Comparison of ENCODE assay signal across 23 cellular contexts in genomic region chr10:129032626-129033353, GRCh38.
"Had no signal": no experiment of that assay in that cellular context is flagged by ENCODE, and none has a peak within 500 bp of the region (broad histone marks: within the 10 kb centered on the region; RNA-seq: fewer than 3 reads in every experiment).

No MANE protein-coding gene starts in this region.

- H3K36me3 Mint-ChIP-seq: memory B cell; stimulated activated effector memory CD8-positive, alpha-beta T cell treated with anti-CD3 and anti-CD28 coated beads, Interleukin-12 subunit alpha, Interleukin-12 subunit beta, amount 100 ng/mL, for 72 hours had no signal

- H3K9me3 Mint-ChIP-seq: activated naive CD4-positive, alpha-beta T cell treated with anti-CD3 and anti-CD28 coated beads, Interleukin-2, amount 10 ng/mL, durations not matched to agents 7 days and 5 days; activated naive CD8-positive, alpha-beta T cell treated with anti-CD3 and anti-CD28 coated beads, Interleukin-2, amount 50 U/mL, for 24 hours; activated T-cell treated with anti-CD3 and anti-CD28 coated beads, Interleukin-2, amount 50 U/mL, for 4 hours; dendritic cell treated with granulocyte-macrophage colony-stimulating factor and Interleukin-4, amounts not matched to agents 40 ng/mL and 50 ng/mL, for 4 days; memory B cell; nephron progenitor cell; stimulated activated effector memory CD8-positive, alpha-beta T cell treated with anti-CD3 and anti-CD28 coated beads, Interleukin-12 subunit alpha, Interleukin-12 subunit beta, amount 100 ng/mL, for 72 hours; stimulated activated naive CD8-positive, alpha-beta T cell treated with anti-CD3 and anti-CD28 coated beads, Interleukin-15, amount 100 ng/mL, for 72 hours had no signal

- H3K4me1 ChIP-seq: right lobe of liver had no signal

- ATAC-seq: activated naive CD8-positive, alpha-beta T cell treated with anti-CD3 and anti-CD28 coated beads, Interleukin-2, amount 50 U/mL, for 24 hours; activated T-cell treated with anti-CD3 and anti-CD28 coated beads, Interleukin-2, amount 50 U/mL, for 4 hours; right lobe of liver; stimulated activated effector memory CD8-positive, alpha-beta T cell treated with anti-CD3 and anti-CD28 coated beads, Interleukin-12 subunit alpha, Interleukin-12 subunit beta, amount 100 ng/mL, for 72 hours; stimulated activated naive CD8-positive, alpha-beta T cell treated with anti-CD3 and anti-CD28 coated beads, Interleukin-15, amount 100 ng/mL, for 72 hours had no signal

- H3K27me3 ChIP-seq: right lobe of liver had no signal

- H3K4me3 ChIP-seq: cardiac muscle cell, right lobe of liver, skin epidermis, suprapubic skin, tibial nerve had no signal

- H3K27ac Mint-ChIP-seq: activated naive CD8-positive, alpha-beta T cell treated with anti-CD3 and anti-CD28 coated beads, Interleukin-2, amount 50 U/mL, for 24 hours; dendritic cell treated with granulocyte-macrophage colony-stimulating factor and Interleukin-4, amounts not matched to agents 40 ng/mL and 50 ng/mL, for 4 days; memory B cell; nephron progenitor cell; stimulated activated effector memory CD8-positive, alpha-beta T cell treated with anti-CD3 and anti-CD28 coated beads, Interleukin-12 subunit alpha, Interleukin-12 subunit beta, amount 100 ng/mL, for 72 hours; stimulated activated naive CD8-positive, alpha-beta T cell treated with anti-CD3 and anti-CD28 coated beads, Interleukin-15, amount 100 ng/mL, for 72 hours had no signal

- H3K4me3 Mint-ChIP-seq: activated naive CD4-positive, alpha-beta T cell treated with anti-CD3 and anti-CD28 coated beads, Interleukin-2, amount 10 ng/mL, durations not matched to agents 7 days and 5 days; activated naive CD8-positive, alpha-beta T cell treated with anti-CD3 and anti-CD28 coated beads, Interleukin-2, amount 50 U/mL, for 24 hours; activated T-cell treated with anti-CD3 and anti-CD28 coated beads, Interleukin-2, amount 50 U/mL, for 4 hours; dendritic cell treated with granulocyte-macrophage colony-stimulating factor and Interleukin-4, amounts not matched to agents 40 ng/mL and 50 ng/mL, for 4 days; memory B cell; nephron progenitor cell; stimulated activated effector memory CD8-positive, alpha-beta T cell treated with anti-CD3 and anti-CD28 coated beads, Interleukin-12 subunit alpha, Interleukin-12 subunit beta, amount 100 ng/mL, for 72 hours had no signal

- H3K27ac ChIP-seq: cardiac muscle cell, right lobe of liver, skin epidermis, suprapubic skin, tibial nerve had no signal

- H3K4me1 Mint-ChIP-seq: memory B cell had no signal

- DNase-seq: activated CD4-positive, alpha-beta T cell treated with anti-CD3 and anti-CD28 coated beads for 1 hour; activated CD4-positive, alpha-beta T cell treated with anti-CD3 and anti-CD28 coated beads, Interleukin-2, amount 50 U/mL, for 4 hours; activated CD8-positive, alpha-beta memory T cell treated with anti-CD3 and anti-CD28 coated beads for 24 hours; activated CD8-positive, alpha-beta memory T cell treated with anti-CD3 and anti-CD28 coated beads, Interleukin-2, amount 50 U/mL, for 4 hours; activated effector memory CD4-positive, alpha-beta T cell treated with anti-CD3 and anti-CD28 coated beads, Interleukin-2, amount 50 U/mL, for 16 hours; activated naive CD4-positive, alpha-beta T cell treated with anti-CD3 and anti-CD28 coated beads, Interleukin-2, amount 10 ng/mL, durations not matched to agents 7 days and 5 days; activated naive CD8-positive, alpha-beta T cell treated with anti-CD3 and anti-CD28 coated beads, Interleukin-2, amount 50 U/mL, for 24 hours; activated T-cell treated with anti-CD3 and anti-CD28 coated beads, Interleukin-2, amount 50 U/mL, for 4 hours; effector CD4-positive, alpha-beta T cell; hippocampal formation; nephron progenitor cell; occipital lobe; right lobe of liver; stimulated activated CD4-positive, alpha-beta T cell treated with anti-CD3 and anti-CD28 coated beads, Interleukin-2, amount 100 ng/mL, for 24 hours; stimulated activated naive CD8-positive, alpha-beta T cell treated with anti-CD3 and anti-CD28 coated beads, Interleukin-15, amount 100 ng/mL, for 72 hours; T-helper 1 cell had no signal

- H3K9me3 ChIP-seq: right lobe of liver, suprapubic skin, tibial nerve had no signal

- H3K36me3 ChIP-seq: cardiac muscle cell, right lobe of liver, suprapubic skin, tibial nerve had no signal
